In genomic region chr1:46735708-46736324, GRCh38 we compare ENCODE assay signal across 1 cellular context.
TF ChIP-seq lines count a peak whose summit lies in the region.

No MANE protein-coding gene starts in this region.

TF ChIP-seq in HepG2, 621 proteins besides CTCF, POLR2A, EP300 and RAD21 (continued from another document and continues in another):
- TF ChIP-seq ZBTB4 (CRISPR knock-in tag; IDR thresholded peaks at IDR 0.05; ENCODE audit: borderline replicate concordance), result no peak
- TF ChIP-seq, protein P1, sequence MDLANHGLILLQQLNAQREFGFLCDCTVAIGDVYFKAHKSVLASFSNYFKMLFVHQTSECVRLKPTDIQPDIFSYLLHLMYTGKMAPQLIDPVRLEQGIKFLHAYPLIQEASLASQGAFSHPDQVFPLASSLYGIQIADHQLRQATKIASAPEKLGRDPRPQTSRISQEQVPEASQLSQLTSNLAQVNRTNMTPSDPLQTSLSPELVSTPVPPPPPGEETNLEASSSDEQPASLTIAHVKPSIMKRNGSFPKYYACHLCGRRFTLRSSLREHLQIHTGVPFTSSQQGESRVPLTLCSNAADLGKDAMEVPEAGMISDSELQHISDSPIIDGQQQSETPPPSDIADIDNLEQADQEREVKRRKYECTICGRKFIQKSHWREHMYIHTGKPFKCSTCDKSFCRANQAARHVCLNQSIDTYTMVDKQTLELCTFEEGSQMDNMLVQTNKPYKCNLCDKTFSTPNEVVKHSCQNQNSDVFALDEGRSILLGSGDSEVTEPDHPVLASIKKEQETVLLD (CRISPR knock-in tag; IDR thresholded peaks at IDR 0.05; ENCODE audit: low read depth), result no peak
- TF ChIP-seq PBX2 (CRISPR knock-in tag; IDR thresholded peaks at IDR 0.05), result no peak
- no peak for TF ChIP-seq PAF1 (CRISPR knock-in tag; IDR thresholded peaks at IDR 0.05)
- TF ChIP-seq SNAI1 (CRISPR knock-in tag; IDR thresholded peaks at IDR 0.05; ENCODE audit: borderline replicate concordance), result no peak
- TF ChIP-seq KLF12 (CRISPR knock-in tag; IDR thresholded peaks at IDR 0.05; ENCODE audit: borderline replicate concordance), result peak; percentile 70; the same call in 1 of the 2 replicates
- TF ChIP-seq, protein P2, sequence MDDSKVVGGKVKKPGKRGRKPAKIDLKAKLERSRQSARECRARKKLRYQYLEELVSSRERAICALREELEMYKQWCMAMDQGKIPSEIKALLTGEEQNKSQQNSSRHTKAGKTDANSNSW (CRISPR knock-in tag; IDR thresholded peaks at IDR 0.05; ENCODE audit: borderline replicate concordance), result no peak
- no peak for TF ChIP-seq GTF2F1 (IDR thresholded peaks at IDR 0.05; ENCODE audit: low read length)
- 0 out of 2 replicates have a peak, but pooled peaks have one; percentile 83 for TF ChIP-seq LRRFIP1 (CRISPR knock-in tag; conservative IDR thresholded peaks at IDR 0.05)
- no peak for TF ChIP-seq SNRNP70 (IDR thresholded peaks at IDR 0.05; ENCODE audit: low read depth, low read length)
- TF ChIP-seq, protein P3, sequence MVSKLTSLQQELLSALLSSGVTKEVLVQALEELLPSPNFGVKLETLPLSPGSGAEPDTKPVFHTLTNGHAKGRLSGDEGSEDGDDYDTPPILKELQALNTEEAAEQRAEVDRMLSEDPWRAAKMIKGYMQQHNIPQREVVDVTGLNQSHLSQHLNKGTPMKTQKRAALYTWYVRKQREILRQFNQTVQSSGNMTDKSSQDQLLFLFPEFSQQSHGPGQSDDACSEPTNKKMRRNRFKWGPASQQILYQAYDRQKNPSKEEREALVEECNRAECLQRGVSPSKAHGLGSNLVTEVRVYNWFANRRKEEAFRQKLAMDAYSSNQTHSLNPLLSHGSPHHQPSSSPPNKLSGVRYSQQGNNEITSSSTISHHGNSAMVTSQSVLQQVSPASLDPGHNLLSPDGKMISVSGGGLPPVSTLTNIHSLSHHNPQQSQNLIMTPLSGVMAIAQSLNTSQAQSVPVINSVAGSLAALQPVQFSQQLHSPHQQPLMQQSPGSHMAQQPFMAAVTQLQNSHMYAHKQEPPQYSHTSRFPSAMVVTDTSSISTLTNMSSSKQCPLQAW (CRISPR knock-in tag; IDR thresholded peaks at IDR 0.05), result no peak
- TF ChIP-seq NR2F1 (CRISPR knock-in tag; IDR thresholded peaks at IDR 0.05), result no peak
- TF ChIP-seq RARG (CRISPR knock-in tag; IDR thresholded peaks at IDR 0.05; ENCODE audit: low read depth), result no peak
- TF ChIP-seq MEIS1 (CRISPR knock-in tag; IDR thresholded peaks at IDR 0.05; ENCODE audit: borderline replicate concordance), result no peak
- TF ChIP-seq ZNF709 (CRISPR knock-in tag; IDR thresholded peaks at IDR 0.05), result no peak
- no peak for TF ChIP-seq MTA3 (CRISPR knock-in tag; IDR thresholded peaks at IDR 0.05)
- 0 out of 2 replicates have a peak, but pooled peaks have one; percentile 34 for TF ChIP-seq HOXA3 (CRISPR knock-in tag; IDR thresholded peaks at IDR 0.05)
- TF ChIP-seq ZNF841 (CRISPR knock-in tag; IDR thresholded peaks at IDR 0.05; ENCODE audit: borderline replicate concordance), result no peak; the same call in 1 of the 2 replicates
- TF ChIP-seq, protein P4, sequence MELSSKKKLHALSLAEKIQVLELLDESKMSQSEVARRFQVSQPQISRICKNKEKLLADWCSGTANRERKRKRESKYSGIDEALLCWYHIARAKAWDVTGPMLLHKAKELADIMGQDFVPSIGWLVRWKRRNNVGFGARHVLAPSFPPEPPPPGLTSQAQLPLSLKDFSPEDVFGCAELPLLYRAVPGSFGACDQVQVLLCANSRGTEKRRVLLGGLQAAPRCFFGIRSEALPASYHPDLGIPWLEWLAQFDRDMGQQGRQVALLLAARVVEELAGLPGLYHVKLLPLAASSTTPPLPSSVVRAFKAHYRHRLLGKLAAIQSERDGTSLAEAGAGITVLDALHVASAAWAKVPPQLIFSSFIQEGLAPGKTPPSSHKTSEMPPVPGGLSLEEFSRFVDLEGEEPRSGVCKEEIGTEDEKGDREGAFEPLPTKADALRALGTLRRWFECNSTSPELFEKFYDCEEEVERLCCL (CRISPR knock-in tag; IDR thresholded peaks at IDR 0.05; ENCODE audit: borderline replicate concordance), result no peak
- no peak for TF ChIP-seq PHF8 (CRISPR knock-in tag; IDR thresholded peaks at IDR 0.05)
- TF ChIP-seq BHLHE40 (IDR thresholded peaks at IDR 0.05; ENCODE audit: low read length), result no peak
- TF ChIP-seq MED8 (CRISPR knock-in tag; IDR thresholded peaks at IDR 0.05; ENCODE audit: insufficient replicate concordance), result no peak
- no peak for TF ChIP-seq ZNF570 (CRISPR knock-in tag; IDR thresholded peaks at IDR 0.05; ENCODE audit: borderline replicate concordance)
- TF ChIP-seq, protein P5, sequence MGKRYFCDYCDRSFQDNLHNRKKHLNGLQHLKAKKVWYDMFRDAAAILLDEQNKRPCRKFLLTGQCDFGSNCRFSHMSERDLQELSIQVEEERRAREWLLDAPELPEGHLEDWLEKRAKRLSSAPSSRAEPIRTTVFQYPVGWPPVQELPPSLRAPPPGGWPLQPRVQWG (CRISPR knock-in tag; IDR thresholded peaks at IDR 0.05; ENCODE audit: borderline replicate concordance, low read depth), result no peak
- TF ChIP-seq ZNF83 (CRISPR knock-in tag; IDR thresholded peaks at IDR 0.05; ENCODE audit: borderline replicate concordance), result no peak
- TF ChIP-seq ZNF512B (CRISPR knock-in tag; IDR thresholded peaks at IDR 0.05; ENCODE audit: borderline replicate concordance), result no peak
- TF ChIP-seq HNF4A (CRISPR knock-in tag; IDR thresholded peaks at IDR 0.05), result no peak
- TF ChIP-seq MXI1 (IDR thresholded peaks at IDR 0.05; ENCODE audit: borderline replicate concordance, low read depth, low read length), result no peak
- TF ChIP-seq, protein P6, sequence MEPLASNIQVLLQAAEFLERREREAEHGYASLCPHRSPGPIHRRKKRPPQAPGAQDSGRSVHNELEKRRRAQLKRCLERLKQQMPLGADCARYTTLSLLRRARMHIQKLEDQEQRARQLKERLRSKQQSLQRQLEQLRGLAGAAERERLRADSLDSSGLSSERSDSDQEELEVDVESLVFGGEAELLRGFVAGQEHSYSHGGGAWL (CRISPR knock-in tag; IDR thresholded peaks at IDR 0.05), result 0 out of 2 replicates have a peak, but pooled peaks have one; percentile 32
- TF ChIP-seq ZNF75D (CRISPR knock-in tag; IDR thresholded peaks at IDR 0.05; ENCODE audit: borderline replicate concordance), result no peak
- TF ChIP-seq HNRNPH1 (optimal IDR thresholded peaks at IDR 0.05; ENCODE audit: low read depth, low read length), result no peak
- TF ChIP-seq KDM5A (IDR thresholded peaks at IDR 0.05; ENCODE audit: borderline replicate concordance, low read length), result no peak
- no peak for TF ChIP-seq NAIF1 (CRISPR knock-in tag; IDR thresholded peaks at IDR 0.05; ENCODE audit: borderline replicate concordance)
- TF ChIP-seq ZNF441 (CRISPR knock-in tag; IDR thresholded peaks at IDR 0.05; ENCODE audit: borderline replicate concordance), result peak; percentile 80
- TF ChIP-seq ZNF496 (CRISPR knock-in tag; IDR thresholded peaks at IDR 0.05; ENCODE audit: insufficient replicate concordance), result no peak
- TF ChIP-seq MZF1 (CRISPR knock-in tag; IDR thresholded peaks at IDR 0.05; ENCODE audit: borderline replicate concordance), result no peak
- no peak for TF ChIP-seq KDM5B (CRISPR knock-in tag; IDR thresholded peaks at IDR 0.05; ENCODE audit: borderline replicate concordance)
- TF ChIP-seq ZNF792 (CRISPR knock-in tag; IDR thresholded peaks at IDR 0.05), result peak; percentile 93
- TF ChIP-seq ZSCAN25 (CRISPR knock-in tag; IDR thresholded peaks at IDR 0.05), result no peak
- no peak for TF ChIP-seq ZBTB3 (CRISPR knock-in tag; IDR thresholded peaks at IDR 0.05; ENCODE audit: borderline replicate concordance, low read depth)
- TF ChIP-seq, protein P7, sequence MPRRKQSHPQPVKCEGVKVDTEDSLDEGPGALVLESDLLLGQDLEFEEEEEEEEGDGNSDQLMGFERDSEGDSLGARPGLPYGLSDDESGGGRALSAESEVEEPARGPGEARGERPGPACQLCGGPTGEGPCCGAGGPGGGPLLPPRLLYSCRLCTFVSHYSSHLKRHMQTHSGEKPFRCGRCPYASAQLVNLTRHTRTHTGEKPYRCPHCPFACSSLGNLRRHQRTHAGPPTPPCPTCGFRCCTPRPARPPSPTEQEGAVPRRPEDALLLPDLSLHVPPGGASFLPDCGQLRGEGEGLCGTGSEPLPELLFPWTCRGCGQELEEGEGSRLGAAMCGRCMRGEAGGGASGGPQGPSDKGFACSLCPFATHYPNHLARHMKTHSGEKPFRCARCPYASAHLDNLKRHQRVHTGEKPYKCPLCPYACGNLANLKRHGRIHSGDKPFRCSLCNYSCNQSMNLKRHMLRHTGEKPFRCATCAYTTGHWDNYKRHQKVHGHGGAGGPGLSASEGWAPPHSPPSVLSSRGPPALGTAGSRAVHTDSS (CRISPR knock-in tag; conservative IDR thresholded peaks at IDR 0.05), result no peak
- TF ChIP-seq ZFX (CRISPR knock-in tag; IDR thresholded peaks at IDR 0.05; ENCODE audit: low read depth), result no peak
- no peak for TF ChIP-seq HMG20A (CRISPR knock-in tag; IDR thresholded peaks at IDR 0.05; ENCODE audit: borderline replicate concordance)
- TF ChIP-seq, protein P8, sequence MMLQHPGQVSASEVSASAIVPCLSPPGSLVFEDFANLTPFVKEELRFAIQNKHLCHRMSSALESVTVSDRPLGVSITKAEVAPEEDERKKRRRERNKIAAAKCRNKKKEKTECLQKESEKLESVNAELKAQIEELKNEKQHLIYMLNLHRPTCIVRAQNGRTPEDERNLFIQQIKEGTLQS (CRISPR knock-in tag; IDR thresholded peaks at IDR 0.05), result peak; percentile 62
- TF ChIP-seq ZNF572 (CRISPR knock-in tag; IDR thresholded peaks at IDR 0.05), result no peak
